In the genomic region with DNA sequence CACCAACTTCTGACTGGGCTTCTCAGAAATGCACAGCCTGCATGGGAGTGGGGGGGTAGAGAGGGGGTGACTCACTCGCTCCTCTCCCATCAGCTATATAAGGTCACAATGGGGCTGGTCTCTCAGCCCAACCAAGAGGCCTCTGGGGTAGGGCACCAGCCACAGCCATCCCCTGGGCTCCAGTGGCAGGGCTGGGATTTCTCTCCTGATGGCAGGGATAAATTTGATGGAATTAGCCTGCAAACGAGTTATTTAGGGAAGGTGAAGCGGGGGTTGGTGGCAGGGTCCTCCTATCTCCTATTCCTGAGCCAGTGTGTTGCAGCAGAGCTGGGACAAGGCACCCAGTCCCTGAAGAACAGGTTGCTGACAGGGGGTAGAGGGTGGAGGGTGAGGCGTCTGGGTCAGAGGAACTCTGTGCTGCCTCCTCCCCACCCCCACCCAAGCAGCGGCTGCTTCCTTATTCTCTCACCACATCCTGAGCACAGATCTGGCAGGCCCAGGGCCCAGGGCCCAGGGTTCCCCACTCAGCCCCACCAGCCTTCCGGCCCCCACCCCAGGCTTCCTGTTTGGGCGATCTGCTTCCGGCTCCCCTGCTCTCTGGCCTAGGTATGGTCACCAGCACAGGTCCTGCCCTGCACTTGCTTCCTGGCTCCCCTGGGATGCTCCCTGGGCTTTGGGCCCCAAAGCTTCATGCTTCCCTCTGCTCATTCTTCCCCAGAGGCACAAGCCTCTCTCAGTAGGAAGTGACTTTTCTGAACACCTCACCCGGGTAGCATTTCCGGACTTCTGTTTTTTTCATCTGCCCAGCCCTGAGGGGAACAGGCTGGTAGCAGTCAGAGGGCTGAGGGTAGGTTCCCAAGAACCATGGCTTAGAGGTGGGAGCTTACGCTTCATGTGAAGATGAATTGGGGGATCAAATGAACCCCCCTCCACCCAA, we compare ENCODE assay signal across 1 cellular context.
TF ChIP-seq lines count a peak whose summit lies in the region.

No MANE protein-coding gene starts in this region.

TF ChIP-seq in K562, 482 proteins besides CTCF, POLR2A, EP300 and RAD21 (continued from another document and continues in another):
- TF ChIP-seq, protein P1, sequence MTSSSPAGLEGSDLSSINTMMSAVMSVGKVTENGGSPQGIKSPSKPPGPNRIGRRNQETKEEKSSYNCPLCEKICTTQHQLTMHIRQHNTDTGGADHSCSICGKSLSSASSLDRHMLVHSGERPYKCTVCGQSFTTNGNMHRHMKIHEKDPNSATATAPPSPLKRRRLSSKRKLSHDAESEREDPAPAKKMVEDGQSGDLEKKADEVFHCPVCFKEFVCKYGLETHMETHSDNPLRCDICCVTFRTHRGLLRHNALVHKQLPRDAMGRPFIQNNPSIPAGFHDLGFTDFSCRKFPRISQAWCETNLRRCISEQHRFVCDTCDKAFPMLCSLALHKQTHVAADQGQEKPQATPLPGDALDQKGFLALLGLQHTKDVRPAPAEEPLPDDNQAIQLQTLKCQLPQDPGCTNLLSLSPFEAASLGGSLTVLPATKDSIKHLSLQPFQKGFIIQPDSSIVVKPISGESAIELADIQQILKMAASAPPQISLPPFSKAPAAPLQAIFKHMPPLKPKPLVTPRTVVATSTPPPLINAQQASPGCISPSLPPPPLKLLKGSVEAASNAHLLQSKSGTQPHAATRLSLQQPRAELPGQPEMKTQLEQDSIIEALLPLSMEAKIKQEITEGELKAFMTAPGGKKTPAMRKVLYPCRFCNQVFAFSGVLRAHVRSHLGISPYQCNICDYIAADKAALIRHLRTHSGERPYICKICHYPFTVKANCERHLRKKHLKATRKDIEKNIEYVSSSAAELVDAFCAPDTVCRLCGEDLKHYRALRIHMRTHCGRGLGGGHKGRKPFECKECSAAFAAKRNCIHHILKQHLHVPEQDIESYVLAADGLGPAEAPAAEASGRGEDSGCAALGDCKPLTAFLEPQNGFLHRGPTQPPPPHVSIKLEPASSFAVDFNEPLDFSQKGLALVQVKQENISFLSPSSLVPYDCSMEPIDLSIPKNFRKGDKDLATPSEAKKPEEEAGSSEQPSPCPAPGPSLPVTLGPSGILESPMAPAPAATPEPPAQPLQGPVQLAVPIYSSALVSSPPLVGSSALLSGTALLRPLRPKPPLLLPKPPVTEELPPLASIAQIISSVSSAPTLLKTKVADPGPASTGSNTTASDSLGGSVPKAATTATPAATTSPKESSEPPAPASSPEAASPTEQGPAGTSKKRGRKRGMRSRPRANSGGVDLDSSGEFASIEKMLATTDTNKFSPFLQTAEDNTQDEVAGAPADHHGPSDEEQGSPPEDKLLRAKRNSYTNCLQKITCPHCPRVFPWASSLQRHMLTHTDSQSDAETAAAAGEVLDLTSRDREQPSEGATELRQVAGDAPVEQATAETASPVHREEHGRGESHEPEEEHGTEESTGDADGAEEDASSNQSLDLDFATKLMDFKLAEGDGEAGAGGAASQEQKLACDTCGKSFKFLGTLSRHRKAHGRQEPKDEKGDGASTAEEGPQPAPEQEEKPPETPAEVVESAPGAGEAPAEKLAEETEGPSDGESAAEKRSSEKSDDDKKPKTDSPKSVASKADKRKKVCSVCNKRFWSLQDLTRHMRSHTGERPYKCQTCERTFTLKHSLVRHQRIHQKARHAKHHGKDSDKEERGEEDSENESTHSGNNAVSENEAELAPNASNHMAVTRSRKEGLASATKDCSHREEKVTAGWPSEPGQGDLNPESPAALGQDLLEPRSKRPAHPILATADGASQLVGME (CRISPR knock-in tag; IDR thresholded peaks at IDR 0.05), result no peak
- TF ChIP-seq, protein P2, sequence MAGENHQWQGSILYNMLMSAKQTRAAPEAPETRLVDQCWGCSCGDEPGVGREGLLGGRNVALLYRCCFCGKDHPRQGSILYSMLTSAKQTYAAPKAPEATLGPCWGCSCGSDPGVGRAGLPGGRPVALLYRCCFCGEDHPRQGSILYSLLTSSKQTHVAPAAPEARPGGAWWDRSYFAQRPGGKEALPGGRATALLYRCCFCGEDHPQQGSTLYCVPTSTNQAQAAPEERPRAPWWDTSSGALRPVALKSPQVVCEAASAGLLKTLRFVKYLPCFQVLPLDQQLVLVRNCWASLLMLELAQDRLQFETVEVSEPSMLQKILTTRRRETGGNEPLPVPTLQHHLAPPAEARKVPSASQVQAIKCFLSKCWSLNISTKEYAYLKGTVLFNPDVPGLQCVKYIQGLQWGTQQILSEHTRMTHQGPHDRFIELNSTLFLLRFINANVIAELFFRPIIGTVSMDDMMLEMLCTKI (IDR thresholded peaks at IDR 0.05; ENCODE audit: partially characterized antibody), result no peak
- TF ChIP-seq SNRNP70 (optimal IDR thresholded peaks at IDR 0.05; ENCODE audit: low read depth, low read length), result no peak
- TF ChIP-seq BRCA1 (IDR thresholded peaks at IDR 0.05), result no peak
- TF ChIP-seq BRCA1 (CRISPR knock-in tag; IDR thresholded peaks at IDR 0.05), result no peak
- TF ChIP-seq, protein P3, sequence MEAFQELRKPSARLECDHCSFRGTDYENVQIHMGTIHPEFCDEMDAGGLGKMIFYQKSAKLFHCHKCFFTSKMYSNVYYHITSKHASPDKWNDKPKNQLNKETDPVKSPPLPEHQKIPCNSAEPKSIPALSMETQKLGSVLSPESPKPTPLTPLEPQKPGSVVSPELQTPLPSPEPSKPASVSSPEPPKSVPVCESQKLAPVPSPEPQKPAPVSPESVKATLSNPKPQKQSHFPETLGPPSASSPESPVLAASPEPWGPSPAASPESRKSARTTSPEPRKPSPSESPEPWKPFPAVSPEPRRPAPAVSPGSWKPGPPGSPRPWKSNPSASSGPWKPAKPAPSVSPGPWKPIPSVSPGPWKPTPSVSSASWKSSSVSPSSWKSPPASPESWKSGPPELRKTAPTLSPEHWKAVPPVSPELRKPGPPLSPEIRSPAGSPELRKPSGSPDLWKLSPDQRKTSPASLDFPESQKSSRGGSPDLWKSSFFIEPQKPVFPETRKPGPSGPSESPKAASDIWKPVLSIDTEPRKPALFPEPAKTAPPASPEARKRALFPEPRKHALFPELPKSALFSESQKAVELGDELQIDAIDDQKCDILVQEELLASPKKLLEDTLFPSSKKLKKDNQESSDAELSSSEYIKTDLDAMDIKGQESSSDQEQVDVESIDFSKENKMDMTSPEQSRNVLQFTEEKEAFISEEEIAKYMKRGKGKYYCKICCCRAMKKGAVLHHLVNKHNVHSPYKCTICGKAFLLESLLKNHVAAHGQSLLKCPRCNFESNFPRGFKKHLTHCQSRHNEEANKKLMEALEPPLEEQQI (IDR thresholded peaks at IDR 0.05), result no peak
- TF ChIP-seq EGR1 (conservative IDR thresholded peaks at IDR 0.05), result peak; percentile 20; the same call in 1 of the 2 replicates
- no peak for TF ChIP-seq XRCC4 (IDR thresholded peaks at IDR 0.05; ENCODE audit: extremely low read depth, insufficient read depth, insufficient read length)
- no peak for TF ChIP-seq NCOA2 (IDR thresholded peaks at IDR 0.05; ENCODE audit: partially characterized antibody in 2 of 2)
- TF ChIP-seq, protein P4, sequence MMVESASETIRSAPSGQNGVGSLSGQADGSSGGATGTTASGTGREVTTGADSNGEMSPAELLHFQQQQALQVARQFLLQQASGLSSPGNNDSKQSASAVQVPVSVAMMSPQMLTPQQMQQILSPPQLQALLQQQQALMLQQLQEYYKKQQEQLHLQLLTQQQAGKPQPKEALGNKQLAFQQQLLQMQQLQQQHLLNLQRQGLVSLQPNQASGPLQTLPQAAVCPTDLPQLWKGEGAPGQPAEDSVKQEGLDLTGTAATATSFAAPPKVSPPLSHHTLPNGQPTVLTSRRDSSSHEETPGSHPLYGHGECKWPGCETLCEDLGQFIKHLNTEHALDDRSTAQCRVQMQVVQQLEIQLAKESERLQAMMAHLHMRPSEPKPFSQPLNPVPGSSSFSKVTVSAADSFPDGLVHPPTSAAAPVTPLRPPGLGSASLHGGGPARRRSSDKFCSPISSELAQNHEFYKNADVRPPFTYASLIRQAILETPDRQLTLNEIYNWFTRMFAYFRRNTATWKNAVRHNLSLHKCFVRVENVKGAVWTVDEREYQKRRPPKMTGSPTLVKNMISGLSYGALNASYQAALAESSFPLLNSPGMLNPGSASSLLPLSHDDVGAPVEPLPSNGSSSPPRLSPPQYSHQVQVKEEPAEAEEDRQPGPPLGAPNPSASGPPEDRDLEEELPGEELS (CRISPR knock-in tag; IDR thresholded peaks at IDR 0.05; ENCODE audit: borderline replicate concordance), result no peak
- no peak for TF ChIP-seq SIRT6 (IDR thresholded peaks at IDR 0.05; ENCODE audit: low read depth, low read length)
- TF ChIP-seq E2F3 (CRISPR knock-in tag; IDR thresholded peaks at IDR 0.05), result no peak
- TF ChIP-seq, protein P5, sequence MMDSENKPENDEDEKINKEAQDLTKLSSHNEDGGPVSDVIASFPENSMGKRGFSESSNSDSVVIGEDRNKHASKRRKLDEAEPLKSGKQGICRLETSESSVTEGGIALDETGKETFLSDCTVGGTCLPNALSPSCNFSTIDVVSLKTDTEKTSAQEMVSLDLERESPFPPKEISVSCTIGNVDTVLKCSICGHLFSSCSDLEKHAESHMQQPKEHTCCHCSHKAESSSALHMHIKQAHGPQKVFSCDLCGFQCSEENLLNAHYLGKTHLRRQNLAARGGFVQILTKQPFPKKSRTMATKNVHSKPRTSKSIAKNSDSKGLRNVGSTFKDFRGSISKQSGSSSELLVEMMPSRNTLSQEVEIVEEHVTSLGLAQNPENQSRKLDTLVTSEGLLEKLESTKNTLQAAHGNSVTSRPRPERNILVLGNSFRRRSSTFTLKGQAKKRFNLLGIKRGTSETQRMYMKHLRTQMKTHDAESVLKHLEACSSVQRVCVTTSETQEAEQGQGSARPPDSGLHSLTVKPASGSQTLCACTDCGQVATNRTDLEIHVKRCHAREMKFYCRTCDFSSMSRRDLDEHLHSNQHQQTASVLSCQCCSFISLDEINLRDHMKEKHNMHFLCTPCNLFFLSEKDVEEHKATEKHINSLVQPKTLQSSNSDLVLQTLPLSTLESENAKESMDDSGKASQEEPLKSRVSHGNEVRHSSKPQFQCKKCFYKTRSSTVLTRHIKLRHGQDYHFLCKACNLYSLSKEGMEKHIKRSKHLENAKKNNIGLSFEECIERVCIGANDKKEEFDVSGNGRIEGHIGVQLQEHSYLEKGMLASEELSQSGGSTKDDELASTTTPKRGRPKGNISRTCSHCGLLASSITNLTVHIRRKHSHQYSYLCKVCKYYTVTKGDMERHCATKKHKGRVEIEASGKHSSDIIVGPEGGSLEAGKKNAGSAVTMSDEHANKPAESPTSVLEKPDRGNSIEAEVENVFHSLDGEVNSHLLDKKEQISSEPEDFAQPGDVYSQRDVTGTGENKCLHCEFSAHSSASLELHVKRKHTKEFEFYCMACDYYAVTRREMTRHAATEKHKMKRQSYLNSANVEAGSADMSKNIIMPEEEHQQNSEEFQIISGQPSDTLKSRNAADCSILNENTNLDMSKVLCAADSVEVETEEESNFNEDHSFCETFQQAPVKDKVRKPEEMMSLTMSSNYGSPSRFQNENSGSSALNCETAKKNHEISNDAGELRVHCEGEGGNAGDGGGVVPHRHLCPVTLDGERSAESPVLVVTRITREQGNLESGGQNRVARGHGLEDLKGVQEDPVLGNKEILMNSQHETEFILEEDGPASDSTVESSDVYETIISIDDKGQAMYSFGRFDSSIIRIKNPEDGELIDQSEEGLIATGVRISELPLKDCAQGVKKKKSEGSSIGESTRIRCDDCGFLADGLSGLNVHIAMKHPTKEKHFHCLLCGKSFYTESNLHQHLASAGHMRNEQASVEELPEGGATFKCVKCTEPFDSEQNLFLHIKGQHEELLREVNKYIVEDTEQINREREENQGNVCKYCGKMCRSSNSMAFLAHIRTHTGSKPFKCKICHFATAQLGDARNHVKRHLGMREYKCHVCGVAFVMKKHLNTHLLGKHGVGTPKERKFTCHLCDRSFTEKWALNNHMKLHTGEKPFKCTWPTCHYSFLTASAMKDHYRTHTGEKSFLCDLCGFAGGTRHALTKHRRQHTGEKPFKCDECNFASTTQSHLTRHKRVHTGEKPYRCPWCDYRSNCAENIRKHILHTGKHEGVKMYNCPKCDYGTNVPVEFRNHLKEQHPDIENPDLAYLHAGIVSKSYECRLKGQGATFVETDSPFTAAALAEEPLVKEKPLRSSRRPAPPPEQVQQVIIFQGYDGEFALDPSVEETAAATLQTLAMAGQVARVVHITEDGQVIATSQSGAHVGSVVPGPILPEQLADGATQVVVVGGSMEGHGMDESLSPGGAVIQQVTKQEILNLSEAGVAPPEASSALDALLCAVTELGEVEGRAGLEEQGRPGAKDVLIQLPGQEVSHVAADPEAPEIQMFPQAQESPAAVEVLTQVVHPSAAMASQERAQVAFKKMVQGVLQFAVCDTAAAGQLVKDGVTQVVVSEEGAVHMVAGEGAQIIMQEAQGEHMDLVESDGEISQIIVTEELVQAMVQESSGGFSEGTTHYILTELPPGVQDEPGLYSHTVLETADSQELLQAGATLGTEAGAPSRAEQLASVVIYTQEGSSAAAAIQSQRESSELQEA (IDR thresholded peaks at IDR 0.05; ENCODE audit: low read depth), result 0 out of 2 replicates have a peak, but pooled peaks have one; percentile 6
- TF ChIP-seq DACH1 (IDR thresholded peaks at IDR 0.05; ENCODE audit: partially characterized antibody), result no peak
- no peak for TF ChIP-seq BRF1 (IDR thresholded peaks at IDR 0.05; ENCODE audit: borderline replicate concordance, extremely low read depth, insufficient read length)
- no peak; the same call in 1 of the 2 replicates for TF ChIP-seq ZKSCAN8 (CRISPR knock-in tag; IDR thresholded peaks at IDR 0.05)
- TF ChIP-seq, protein P6, sequence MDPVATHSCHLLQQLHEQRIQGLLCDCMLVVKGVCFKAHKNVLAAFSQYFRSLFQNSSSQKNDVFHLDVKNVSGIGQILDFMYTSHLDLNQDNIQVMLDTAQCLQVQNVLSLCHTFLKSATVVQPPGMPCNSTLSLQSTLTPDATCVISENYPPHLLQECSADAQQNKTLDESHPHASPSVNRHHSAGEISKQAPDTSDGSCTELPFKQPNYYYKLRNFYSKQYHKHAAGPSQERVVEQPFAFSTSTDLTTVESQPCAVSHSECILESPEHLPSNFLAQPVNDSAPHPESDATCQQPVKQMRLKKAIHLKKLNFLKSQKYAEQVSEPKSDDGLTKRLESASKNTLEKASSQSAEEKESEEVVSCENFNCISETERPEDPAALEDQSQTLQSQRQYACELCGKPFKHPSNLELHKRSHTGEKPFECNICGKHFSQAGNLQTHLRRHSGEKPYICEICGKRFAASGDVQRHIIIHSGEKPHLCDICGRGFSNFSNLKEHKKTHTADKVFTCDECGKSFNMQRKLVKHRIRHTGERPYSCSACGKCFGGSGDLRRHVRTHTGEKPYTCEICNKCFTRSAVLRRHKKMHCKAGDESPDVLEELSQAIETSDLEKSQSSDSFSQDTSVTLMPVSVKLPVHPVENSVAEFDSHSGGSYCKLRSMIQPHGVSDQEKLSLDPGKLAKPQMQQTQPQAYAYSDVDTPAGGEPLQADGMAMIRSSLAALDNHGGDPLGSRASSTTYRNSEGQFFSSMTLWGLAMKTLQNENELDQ (CRISPR knock-in tag; IDR thresholded peaks at IDR 0.05; ENCODE audit: borderline replicate concordance), result no peak
- no peak for TF ChIP-seq HEY1 (CRISPR knock-in tag; IDR thresholded peaks at IDR 0.05; ENCODE audit: borderline replicate concordance)
- TF ChIP-seq NRF1 (conservative IDR thresholded peaks at IDR 0.05 in 1 of 2, IDR thresholded peaks at IDR 0.05 in 1 of 2), result peak in 1 of 2 experiments; percentile 51; a peak in 3 of 4 replicates
- TF ChIP-seq, protein P7, sequence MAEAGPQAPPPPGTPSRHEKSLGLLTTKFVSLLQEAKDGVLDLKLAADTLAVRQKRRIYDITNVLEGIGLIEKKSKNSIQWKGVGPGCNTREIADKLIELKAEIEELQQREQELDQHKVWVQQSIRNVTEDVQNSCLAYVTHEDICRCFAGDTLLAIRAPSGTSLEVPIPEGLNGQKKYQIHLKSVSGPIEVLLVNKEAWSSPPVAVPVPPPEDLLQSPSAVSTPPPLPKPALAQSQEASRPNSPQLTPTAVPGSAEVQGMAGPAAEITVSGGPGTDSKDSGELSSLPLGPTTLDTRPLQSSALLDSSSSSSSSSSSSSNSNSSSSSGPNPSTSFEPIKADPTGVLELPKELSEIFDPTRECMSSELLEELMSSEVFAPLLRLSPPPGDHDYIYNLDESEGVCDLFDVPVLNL (CRISPR knock-in tag; IDR thresholded peaks at IDR 0.05; ENCODE audit: low read depth), result no peak
- TF ChIP-seq ZNF124 (CRISPR knock-in tag; IDR thresholded peaks at IDR 0.05), result no peak
- TF ChIP-seq RNF2 (IDR thresholded peaks at IDR 0.05), result peak; percentile 95; the same call in 1 of the 2 replicates
